Comparison of ENCODE assay signal across 7 cellular contexts in genomic region chr5:44830951-44831350, GRCh38.
"Had no signal": no experiment of that assay in that cellular context is flagged by ENCODE, and none has a peak within 500 bp of the region (broad histone marks: within the 10 kb centered on the region; RNA-seq: fewer than 3 reads in every experiment).

No MANE protein-coding gene starts in this region.

- H3K4me3 ChIP-seq: GM12878 had no signal

- DNase-seq: GDM1, GF-D8 had no signal

- ATAC-seq: GM12878 had no signal

- FAIRE-seq: GM12878, GM12891, GM12892, GM18507, GM19239 had no signal
